ENCODE assay signal across 9 cellular contexts in the genomic region with DNA sequence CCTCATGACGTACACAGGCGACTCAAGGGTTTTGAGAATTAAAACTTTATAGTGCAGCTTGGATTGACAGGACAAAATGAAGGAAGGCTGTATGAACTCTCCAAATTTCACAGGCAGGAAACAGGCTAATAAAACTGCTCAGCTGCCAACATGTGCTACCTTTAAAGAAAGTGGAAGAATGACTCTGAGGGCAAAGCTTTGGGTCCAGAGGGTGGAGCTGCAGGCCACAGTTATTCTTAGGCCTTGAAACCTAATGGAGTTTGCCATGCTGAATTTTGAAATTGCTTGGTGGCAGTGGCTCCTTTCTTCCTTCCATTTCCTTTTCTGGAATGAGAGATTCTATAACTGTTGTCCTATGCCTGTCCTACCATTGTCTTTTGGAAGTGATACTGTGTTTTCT. TPM values are rescaled to one million over a fixed set of nuclear protein-coding genes. Genes with fewer than 3 reads are reported as not detected.
DNase-seq lines count a peak whose midpoint lies in the region; ATAC-seq, FAIRE-seq and TF ChIP-seq lines count a peak whose summit lies in the region.
"Had no signal": no experiment of that assay in that cellular context is flagged by ENCODE, and none has a peak within 500 bp of the region (broad histone marks: within the 10 kb centered on the region; RNA-seq: fewer than 3 reads in every experiment).

No MANE protein-coding gene starts in this region.

- H4K91ac ChIP-seq in H1 (replicated peaks; ENCODE audit: insufficient read length, low read length) = no peak overlapping the region

- no peak for TF ChIP-seq EP300 in H1 (IDR thresholded peaks at IDR 0.05; ENCODE audit: borderline replicate concordance in 1 of 2, low read depth in 2 of 2, low read length in 2 of 2)

- no peaks in the 10 kb centered on the region for H3K27me3 ChIP-seq in cardiac muscle cell
- H3K27me3 ChIP-seq in right atrium auricular region = no peaks in the 10 kb centered on the region
- H3K27me3 ChIP-seq in H1 (replicated peaks in 1 of 4; ENCODE audit: control insufficient read depth in 3 of 4, extremely low read depth in 1 of 4, insufficient read depth in 3 of 4, low read length in 3 of 4) = no peaks in the 10 kb centered on the region

- H2BK120ac ChIP-seq in H1 (replicated peaks; ENCODE audit: low read depth, low read length) = no peak overlapping the region

- H3K36me3 ChIP-seq in cardiac muscle cell = no peaks in the 10 kb centered on the region
- no peaks in the 10 kb centered on the region for H3K36me3 ChIP-seq in right atrium auricular region
- peaks cover 0 to 8% (median 1%) of the 10 kb centered on the region in 4 experiments; a peak in 4 of 8 replicates for H3K36me3 ChIP-seq in H1 (ENCODE audit: control insufficient read depth in 2 of 4, insufficient read depth in 4 of 4, low read length in 3 of 4)

- H3K4me3 ChIP-seq in cardiac muscle cell = no peak overlapping the region
- no peak overlapping the region for H3K4me3 ChIP-seq in right atrium auricular region
- H3K4me3 ChIP-seq in H1 (ENCODE audit: extremely low read depth in 1 of 4, insufficient read depth in 2 of 4, low read depth in 3 of 4, low read length in 4 of 4) = no peak overlapping the region

- WGBS in H1 (ENCODE audit: extremely low coverage in 1 of 2, insufficient coverage in 1 of 2, insufficient read length in 1 of 2, insufficient replicate concordance in 2 of 2, low coverage in 1 of 2, low lambda C conversion rate in 2 of 2, missing lambda C conversion rate in 1 of 2), 2 experiments = 90% methylated on average over 2 of the region's 2 CpGs; no CpG with 5 or more reads in 1 of the 2 experiments

- H3K9me3 ChIP-seq in cardiac muscle cell (ENCODE audit: low read depth) (no peaks in the 10 kb centered on the region), right atrium auricular region (no peaks in the 10 kb centered on the region), H1 (ENCODE audit: insufficient read depth in 2 of 2, low read depth in 1 of 2, low read length in 1 of 2) (no peaks in the 10 kb centered on the region)

- TF ChIP-seq CTCF in cardiac muscle cell (IDR thresholded peaks at IDR 0.05; ENCODE audit: low read depth, low read length) (peak; percentile 5), right atrium auricular region (IDR thresholded peaks at IDR 0.05) (no peak), H1 (IDR thresholded peaks at IDR 0.05; ENCODE audit: control extremely low read depth in 1 of 3, insufficient read depth in 1 of 3, low read depth in 1 of 3, low read length in 3 of 3) (peak in 1 of 3 experiments; percentile 31; a peak in 2 of 4 replicates)

- CTCF ChIA-PET in H1 (lab: Charles Lee; ENCODE audit: partially characterized antibody) = interaction anchor here (0.7 to 1.0 kb wide), 4 partner anchors 15 to 147 kb away, joined by 3 to 4 read pairs (median 3); no protein-coding TSS in a partner anchor

- H2AK5ac ChIP-seq in H1 (ENCODE audit: low read depth, low read length) = no peak overlapping the region

- no peak overlapping the region for H3K14ac ChIP-seq in H1 (ENCODE audit: insufficient read length)

- no peak overlapping the region for H4K8ac ChIP-seq in H1 (ENCODE audit: extremely low read depth, insufficient read depth, low read length)

- no peak overlapping the region for H3K56ac ChIP-seq in H1 (replicated peaks; ENCODE audit: insufficient read length, low read depth, low read length)

- H2BK12ac ChIP-seq in H1 (ENCODE audit: low read depth, low read length) = no peak overlapping the region

- H3K18ac ChIP-seq in H1 (ENCODE audit: extremely low read depth, low read length) = no peak overlapping the region

- H3K9ac ChIP-seq in H1 (replicated peaks in 1 of 4; ENCODE audit: extremely low read depth in 1 of 4, low read depth in 3 of 4, low read length in 3 of 4) = no peak overlapping the region

- no peak overlapping the region for H3K27ac ChIP-seq in cardiac muscle cell
- H3K27ac ChIP-seq in right atrium auricular region = no peak overlapping the region
- H3K27ac ChIP-seq in H1 (ENCODE audit: low read depth, low read length) = no peak overlapping the region

- no peaks in the 10 kb centered on the region for H3K4me1 ChIP-seq in cardiac muscle cell (ENCODE audit: low read depth)
- H3K4me1 ChIP-seq in right atrium auricular region = no peaks in the 10 kb centered on the region
- no peaks in the 10 kb centered on the region; a peak in 1 of 7 replicates for H3K4me1 ChIP-seq in H1 (replicated peaks in 1 of 4; ENCODE audit: control insufficient read depth in 3 of 4, insufficient read depth in 4 of 4, low read length in 3 of 4)

- H4K20me1 ChIP-seq in H1 (replicated peaks in 1 of 2; ENCODE audit: control insufficient read depth in 1 of 2, insufficient read depth in 2 of 2, low read length in 2 of 2) = peaks cover 3 to 4% of the 10 kb centered on the region in 2 experiments

- TF ChIP-seq RAD21 in H1 (IDR thresholded peaks at IDR 0.05 in 1 of 2, conservative IDR thresholded peaks at IDR 0.05 in 1 of 2; ENCODE audit: low read depth in 2 of 2, low read length in 2 of 2) = peak; percentile 44 to 52

- no peak for FAIRE-seq in H1 (lab: Jason Lieb, UNC)

- no peak overlapping the region for H3K23ac ChIP-seq in H1 (ENCODE audit: insufficient read length)

- no peak overlapping the region for H2BK5ac ChIP-seq in H1 (ENCODE audit: low read depth, low read length)

- no peak overlapping the region for H2BK15ac ChIP-seq in H1 (ENCODE audit: low read length)

- ATAC-seq in GM19467 (IDR thresholded peaks at IDR 0.05; ENCODE audit: unreplicated experiment) = no peak
- ATAC-seq: activated T-helper 17 cell treated with anti-CD3 and anti-CD28 coated beads, Interleukin-2, amount 50 U/mL, for 72 hours had no signal

- no peak overlapping the region for H2BK20ac ChIP-seq in H1 (ENCODE audit: low read length)

- H3K4me2 ChIP-seq in H1 (ENCODE audit: insufficient read depth in 1 of 2, low read depth in 2 of 2, low read length in 2 of 2) = no peak overlapping the region

- H2AFZ ChIP-seq in H1 (ENCODE audit: low read length) = no peak overlapping the region

- H3K79me2 ChIP-seq in H1 (ENCODE audit: control insufficient read depth in 1 of 2, insufficient read depth in 2 of 2, low read length in 2 of 2) = no peaks in the 10 kb centered on the region

- POLR2A ChIA-PET in H1 (lab: Charles Lee; ENCODE audit: partially characterized antibody) = no interaction called here

- no peak for TF ChIP-seq POLR2A in H1 (IDR thresholded peaks at IDR 0.05; ENCODE audit: control extremely low read depth in 1 of 2, low read depth in 2 of 2, low read length in 2 of 2)

- peak; percentile 3 to 38 for DNase-seq in cardiac muscle cell (ENCODE audit: low read depth in 1 of 2, low spot score in 1 of 2)
- no peak for DNase-seq in right atrium auricular region (ENCODE audit: low spot score)
- peak; percentile 34 for DNase-seq in NCI-H2227 (lab: John Stamatoyannopoulos, UW; ENCODE audit: unreplicated experiment)
- DNase-seq in H1 (ENCODE audit: low read depth in 1 of 2, low spot score in 2 of 2) = no peak
- peak; percentile 9 for DNase-seq in stromal cell of bone marrow (ENCODE audit: low read depth)
- DNase-seq in 8988T = no peak
- no peak for DNase-seq in stimulated activated CD8-positive, alpha-beta memory T cell treated with anti-CD3 and anti-CD28 coated beads, Interleukin-4, amount 100 ng/mL, for 48 hours

- no peaks in the 10 kb centered on the region for H3K79me1 ChIP-seq in H1 (ENCODE audit: low read depth, low read length)

- no peaks in the 10 kb centered on the region for H3K23me2 ChIP-seq in H1 (ENCODE audit: low read depth, low read length)

- H4K5ac ChIP-seq in H1 (ENCODE audit: insufficient read length, low read depth, low read length) = no peak overlapping the region

- H3K4ac ChIP-seq in H1 (replicated peaks; ENCODE audit: insufficient read length, low read depth, low read length) = no peak overlapping the region

TF ChIP-seq in H1, 55 proteins besides CTCF, POLR2A, EP300 and RAD21 (continues in another document):
- TF ChIP-seq BRCA1 (IDR thresholded peaks at IDR 0.05; ENCODE audit: low read depth, low read length) (no peak), EGR1 (IDR thresholded peaks at IDR 0.05; ENCODE audit: borderline replicate concordance, low read depth, low read length) (no peak), GTF2F1 (IDR thresholded peaks at IDR 0.05; ENCODE audit: borderline replicate concordance, low read depth, low read length) (no peak), CHD2 (IDR thresholded peaks at IDR 0.05; ENCODE audit: low read length) (no peak), ATF3 (IDR thresholded peaks at IDR 0.05; ENCODE audit: insufficient read depth, low read depth, low read length) (no peak), CREB1 (IDR thresholded peaks at IDR 0.05) (no peak), SIX5 (IDR thresholded peaks at IDR 0.05; ENCODE audit: low read depth, low read length) (no peak), SRF (IDR thresholded peaks at IDR 0.05; ENCODE audit: low read depth, low read length) (no peak)

RNA-seq across cellular contexts. Expression of gene HAT1, which starts 34.8 kb away (rescaled TPM):
- total RNA-seq in cardiac muscle cell = 30.7 and 33.6 TPM in 2 replicates
- polyA plus RNA-seq in cardiac muscle cell = 64.3 and 84.0 TPM in 2 replicates
- total RNA-seq in right atrium auricular region = 10 to 100 TPM; 22.8 to 25.8 TPM
- 68.4 and 74.2 TPM in 2 replicates for total RNA-seq in H1 (2021; fragmentation: NEBNext Ultra II Directional; extraction: Animal tissue kit (Norgen Biotek cat#: 25700))
- polyA plus RNA-seq in H1 (2011; rRNA removed) = 21.2 and 44.6 TPM in 2 replicates
- 59.4 TPM for polyA plus RNA-seq in H1 (2011; cell fraction: cytosol; rRNA removed)
- 7.5 TPM for polyA plus RNA-seq in H1 (2011; cell fraction: nucleus; rRNA removed)
- polyA plus RNA-seq in H1 (2012, experiment 1 of 2) = 42.2 to 82.0 TPM (median 53.0 TPM) in 4 replicates
- polyA plus RNA-seq in H1 (2012, experiment 2 of 2) = 15.1 TPM
- polyA plus RNA-seq in H1 (2013, experiment 1 of 2) = 57.9 TPM
- 55.5 TPM for polyA plus RNA-seq in H1 (2013, experiment 2 of 2)
- 27.0 and 40.0 TPM in 2 replicates for polyA minus RNA-seq in H1 (2011; rRNA and poly(A)+ RNA removed)
- 21.9 TPM for polyA minus RNA-seq in H1 (2011; cell fraction: cytosol; rRNA and poly(A)+ RNA removed)
- polyA minus RNA-seq in H1 (2011; cell fraction: nucleus; rRNA and poly(A)+ RNA removed) = 27.7 TPM

RNA-seq across cellular contexts. Expression of gene METAP1D, which starts 42.7 kb away (rescaled TPM):
- total RNA-seq in cardiac muscle cell (3.0 and 4.0 TPM in 2 replicates), right atrium auricular region (1 to 10 TPM; 2.3 to 4.7 TPM)
- polyA plus RNA-seq in cardiac muscle cell (7.3 and 12.0 TPM in 2 replicates), H1 (2011; rRNA removed) (3.9 and 4.7 TPM in 2 replicates)
- total RNA-seq in H1 (2021; fragmentation: NEBNext Ultra II Directional; extraction: Animal tissue kit (Norgen Biotek cat#: 25700)) = 6.2 and 6.4 TPM in 2 replicates
- polyA plus RNA-seq in H1 (2011; cell fraction: cytosol; rRNA removed) = 5.5 TPM
- 6.9 TPM for polyA plus RNA-seq in H1 (2011; cell fraction: nucleus; rRNA removed)
- 4.1 to 8.5 TPM (median 5.8 TPM) in 4 replicates for polyA plus RNA-seq in H1 (2012, experiment 1 of 2)
- polyA plus RNA-seq in H1 (2012, experiment 2 of 2) = 1.4 TPM
- 5.4 TPM for polyA plus RNA-seq in H1 (2013, experiment 1 of 2)
- polyA plus RNA-seq in H1 (2013, experiment 2 of 2) = 5.5 TPM
- polyA minus RNA-seq in H1 (2011; rRNA and poly(A)+ RNA removed) = 8.5 and 10.3 TPM in 2 replicates
- polyA minus RNA-seq in H1 (2011; cell fraction: cytosol; rRNA and poly(A)+ RNA removed) = 6.1 TPM
- 13.0 TPM for polyA minus RNA-seq in H1 (2011; cell fraction: nucleus; rRNA and poly(A)+ RNA removed)

Comparison
In these comparisons a context has a peak if more than half of its experiments do, and no peak if none do; other contexts are left out.
1. DNase-seq: peak in cardiac muscle cell (2 of 2), NCI-H2227 (single experiment) and stromal cell of bone marrow (single experiment); none in right atrium auricular region (single experiment), H1 (0 of 2), 8988T (single experiment) and stimulated activated CD8-positive, alpha-beta memory T cell treated with anti-CD3 and anti-CD28 coated beads, Interleukin-4, amount 100 ng/mL, for 48 hours (single experiment).